ENCODE assay signal across 21 cellular contexts in genomic region chr3:46374755-46375154, GRCh38. TPM values are rescaled to one million over a fixed set of nuclear protein-coding genes. Genes with fewer than 3 reads are reported as not detected.
"Had no signal": no experiment of that assay in that cellular context is flagged by ENCODE, and none has a peak within 500 bp of the region (broad histone marks: within the 10 kb centered on the region; RNA-seq: fewer than 3 reads in every experiment).

No MANE protein-coding gene starts in this region.

- H3K27ac Mint-ChIP-seq: activated B cell treated with CpG ODN at 0.5 μM for 24 hours; endodermal cell; mesothelial cell of epicardium; stimulated activated naive B cell treated with anti-CD40 and anti-IgM and Interleukin-4, amounts not matched to agents 10 μg/mL and 1 μg/mL and 100 μg/mL, for 72 hours; T-helper 2 cell treated with Interferon-gamma antibody and Interleukin-4, amounts not matched to agents 5 μg/mL and 100 μg/mL, for 36 hours had no signal

- DNase-seq: activated B cell treated with CpG ODN at 0.5 μM for 24 hours; activated CD4-positive, alpha-beta T cell treated with anti-CD3 and anti-CD28 coated beads for 48 hours; activated T-cell treated with anti-CD3 and anti-CD28 coated beads, Interleukin-2, amount 50 U/mL, for 48 hours; endodermal cell; erythroblast; gastrocnemius medialis; heart right ventricle; left colon; lower lobe of right lung; pancreas; retina; stimulated activated CD4-positive, alpha-beta T cell treated with anti-CD3 and anti-CD28 coated beads, Interleukin-2, amount 100 ng/mL, for 48 hours; stimulated activated naive B cell treated with anti-CD40 and anti-IgM and Interleukin-4, amounts not matched to agents 10 μg/mL and 1 μg/mL and 100 μg/mL, for 72 hours; tibial artery had no signal

- H3K4me1 ChIP-seq: ascending aorta, breast epithelium, gastrocnemius medialis, pancreas, tibial artery had no signal

- H3K36me3 Mint-ChIP-seq: mesothelial cell of epicardium; stimulated activated naive B cell treated with anti-CD40 and anti-IgM and Interleukin-4, amounts not matched to agents 10 μg/mL and 1 μg/mL and 100 μg/mL, for 72 hours had no signal

- H3K9me3 ChIP-seq: ascending aorta, breast epithelium, gastrocnemius medialis, heart right ventricle, lower lobe of right lung, pancreas, tibial artery had no signal

- ATAC-seq: gastrocnemius medialis; heart right ventricle; left colon; lower lobe of right lung; pancreas; stimulated activated naive B cell treated with anti-CD40 and anti-IgM and Interleukin-4, amounts not matched to agents 10 μg/mL and 1 μg/mL and 100 μg/mL, for 72 hours had no signal

- H3K9me3 Mint-ChIP-seq: activated B cell treated with CpG ODN at 0.5 μM for 24 hours; endodermal cell; mesothelial cell of epicardium; stimulated activated naive B cell treated with anti-CD40 and anti-IgM and Interleukin-4, amounts not matched to agents 10 μg/mL and 1 μg/mL and 100 μg/mL, for 72 hours; T-helper 2 cell treated with Interferon-gamma antibody and Interleukin-4, amounts not matched to agents 5 μg/mL and 100 μg/mL, for 36 hours had no signal

- H3K4me3 Mint-ChIP-seq: activated B cell treated with CpG ODN at 0.5 μM for 24 hours; endodermal cell; mesothelial cell of epicardium; stimulated activated naive B cell treated with anti-CD40 and anti-IgM and Interleukin-4, amounts not matched to agents 10 μg/mL and 1 μg/mL and 100 μg/mL, for 72 hours had no signal

- H3K4me3 ChIP-seq: ascending aorta, breast epithelium, gastrocnemius medialis, heart right ventricle, lower lobe of right lung, pancreas, tibial artery had no signal

- H3K36me3 ChIP-seq: ascending aorta, breast epithelium, gastrocnemius medialis, heart right ventricle, lower lobe of right lung, pancreas, tibial artery had no signal

- H3K27ac ChIP-seq: ascending aorta, breast epithelium, gastrocnemius medialis, heart right ventricle, lower lobe of right lung, pancreas, tibial artery had no signal

- H3K27me3 ChIP-seq: ascending aorta, pancreas had no signal

RNA-seq across cellular contexts. Expression of gene CCR5, which starts 4.0 kb away (rescaled TPM):
- total RNA-seq: ascending aorta, cerebellum, dermis microvascular lymphatic vessel endothelial cell, endodermal cell, mesothelial cell of epicardium, myocyte had no signal

RNA-seq across cellular contexts. Expression of gene CCR2, which starts 20.8 kb away (rescaled TPM):
- total RNA-seq: dermis microvascular lymphatic vessel endothelial cell, endodermal cell, mesothelial cell of epicardium, myocyte had no signal

RNA-seq across cellular contexts. Expression of gene CCRL2, which starts 32.3 kb away (rescaled TPM):
- total RNA-seq: ascending aorta, endodermal cell, mesothelial cell of epicardium had no signal
